Comparison of ENCODE assay signal across 10 cellular contexts in the genomic region with DNA sequence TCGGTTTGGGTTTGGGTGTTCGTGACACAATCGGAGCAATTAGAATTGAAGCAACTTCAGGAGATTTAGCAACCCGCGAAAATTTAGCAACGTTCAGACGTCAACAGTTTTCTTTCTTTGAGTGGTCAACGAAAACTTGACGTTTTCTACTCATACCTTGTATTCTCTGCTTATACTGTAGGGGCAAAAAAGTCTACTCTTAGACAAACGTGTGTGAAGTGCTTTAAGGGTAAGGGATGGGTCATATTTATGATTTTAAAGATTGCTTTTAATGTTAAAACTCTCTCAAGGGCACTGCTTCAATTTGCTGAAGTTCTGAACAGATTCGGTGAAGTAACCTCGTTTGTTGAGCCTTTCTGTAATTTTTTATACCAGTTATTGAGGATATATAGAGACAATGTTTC. TPM values are rescaled to one million over a fixed set of nuclear protein-coding genes. Genes with fewer than 3 reads are reported as not detected.
DNase-seq lines count a peak whose midpoint lies in the region; ATAC-seq and TF ChIP-seq lines count a peak whose summit lies in the region.
"Had no signal": no experiment of that assay in that cellular context is flagged by ENCODE, and none has a peak within 500 bp of the region (broad histone marks: within the 10 kb centered on the region; RNA-seq: fewer than 3 reads in every experiment).

No MANE protein-coding gene starts in this region.

- H3K9me2 ChIP-seq in PC-3 (replicated peaks; ENCODE audit: low read length), result no peaks in the 10 kb centered on the region

- peak overlapping the region; percentile 35 for H3K4me3 Mint-ChIP-seq in activated naive CD4-positive, alpha-beta T cell treated with anti-CD3 and anti-CD28 coated beads, Interleukin-2, amount 10 ng/mL, durations not matched to agents 7 days and 5 days
- H3K4me3 Mint-ChIP-seq in glutamatergic neuron (ENCODE audit: unreplicated experiment), result peak overlapping the region; percentile 78

- no peak for ATAC-seq in activated naive CD4-positive, alpha-beta T cell treated with anti-CD3 and anti-CD28 coated beads, Interleukin-2, amount 50 U/mL, for 72 hours
- ATAC-seq in PC-3 (peak; percentile 38), HG02852 (IDR thresholded peaks at IDR 0.05; ENCODE audit: unreplicated experiment) (no peak), GM18520 (IDR thresholded peaks at IDR 0.05; ENCODE audit: unreplicated experiment) (no peak)

- H3K4me1 ChIP-seq in PC-3 (ENCODE audit: insufficient read depth, low read length), result no peaks in the 10 kb centered on the region
- H3K4me1 ChIP-seq in suprapubic skin, result peaks cover 46% of the 10 kb centered on the region
- H3K4me1 ChIP-seq: BE2C had no signal

- peak overlapping the region; percentile 27; the same call in 1 of the 2 replicates for H3K9ac ChIP-seq in PC-3 (ENCODE audit: low read length)

- no peak for DNase-seq in activated naive CD4-positive, alpha-beta T cell treated with anti-CD3 and anti-CD28 coated beads, Interleukin-2, amount 10 ng/mL, durations not matched to agents 7 days and 5 days
- DNase-seq in activated naive CD4-positive, alpha-beta T cell treated with anti-CD3 and anti-CD28 coated beads, Interleukin-2, amount 50 U/mL, for 72 hours (ENCODE audit: low spot score in 2 of 2), result no peak
- DNase-seq in PC-3 (peak; percentile 25), glutamatergic neuron (no peak), suprapubic skin (ENCODE audit: low spot score in 2 of 2) (no peak), OCI-M2 (lab: John Stamatoyannopoulos, UW; ENCODE audit: unreplicated experiment) (no peak)
- DNase-seq: BE2C; stimulated activated naive CD4-positive, alpha-beta T cell had no signal

- no TSS peak for BruUV-seq in PC-3 (replicated peaks; lab: Mats Ljungman, UMichigan)

- no peaks in the 10 kb centered on the region for H4K20me1 ChIP-seq in PC-3 (ENCODE audit: low read length)

- POLR2A ChIA-PET in PC-3 (lab: Charles Lee; ENCODE audit: unreplicated experiment), result no interaction called here

- peak overlapping the region; percentile 82 for H2AFZ ChIP-seq in PC-3 (ENCODE audit: low read length)

- H3K4me3 ChIP-seq in PC-3 (ENCODE audit: low read length), result peak overlapping the region; percentile 61
- peak overlapping the region; percentile 51 for H3K4me3 ChIP-seq in suprapubic skin

- no peaks in the 10 kb centered on the region for H3K79me2 ChIP-seq in PC-3 (ENCODE audit: low read length)

- H3K27me3 Mint-ChIP-seq in activated naive CD4-positive, alpha-beta T cell treated with anti-CD3 and anti-CD28 coated beads, Interleukin-2, amount 10 ng/mL, durations not matched to agents 7 days and 5 days, result peaks cover 66% of the 10 kb centered on the region
- H3K27me3 Mint-ChIP-seq in glutamatergic neuron (ENCODE audit: unreplicated experiment), result peaks cover 34% of the 10 kb centered on the region

- intact Hi-C loops in PC-3 (cut with micrococcal nuclease), result no loop called here

- peaks cover 14% of the 10 kb centered on the region for H3K36me3 Mint-ChIP-seq in activated naive CD4-positive, alpha-beta T cell treated with anti-CD3 and anti-CD28 coated beads, Interleukin-2, amount 10 ng/mL, durations not matched to agents 7 days and 5 days
- peaks cover 17 to 36% of the 10 kb centered on the region in 2 donors for H3K36me3 Mint-ChIP-seq in activated naive CD4-positive, alpha-beta T cell treated with anti-CD3 and anti-CD28 coated beads, Interleukin-2, amount 50 U/mL, for 72 hours
- peaks cover 4% of the 10 kb centered on the region for H3K36me3 Mint-ChIP-seq in glutamatergic neuron (ENCODE audit: unreplicated experiment)

- 16% methylated on average over 12 of the region's 12 CpGs for WGBS in suprapubic skin

- no peak for TF ChIP-seq EP300 in suprapubic skin (IDR thresholded peaks at IDR 0.05)

- no peaks in the 10 kb centered on the region for H3K9me3 Mint-ChIP-seq in activated naive CD4-positive, alpha-beta T cell treated with anti-CD3 and anti-CD28 coated beads, Interleukin-2, amount 10 ng/mL, durations not matched to agents 7 days and 5 days
- H3K9me3 Mint-ChIP-seq in activated naive CD4-positive, alpha-beta T cell treated with anti-CD3 and anti-CD28 coated beads, Interleukin-2, amount 50 U/mL, for 72 hours, result peaks cover 0 to 3% of the 10 kb centered on the region in 2 donors
- H3K9me3 Mint-ChIP-seq in glutamatergic neuron (ENCODE audit: unreplicated experiment), result peaks cover 14% of the 10 kb centered on the region

- TF ChIP-seq CTCF in PC-3 (conservative IDR thresholded peaks at IDR 0.05; ENCODE audit: low read depth, low read length) (no peak), glutamatergic neuron (IDR thresholded peaks at IDR 0.05; ENCODE audit: partially characterized antibody, unreplicated experiment) (no peak), suprapubic skin (IDR thresholded peaks at IDR 0.05) (no peak)

- no peaks in the 10 kb centered on the region for H3K27me3 ChIP-seq in PC-3 (ENCODE audit: low read length)
- H3K27me3 ChIP-seq in suprapubic skin, result peaks cover 97% of the 10 kb centered on the region

- H3K27ac Mint-ChIP-seq in activated naive CD4-positive, alpha-beta T cell treated with anti-CD3 and anti-CD28 coated beads, Interleukin-2, amount 10 ng/mL, durations not matched to agents 7 days and 5 days, result no peak overlapping the region
- peak overlapping the region in 1 of 2 donors; percentile 68 for H3K27ac Mint-ChIP-seq in activated naive CD4-positive, alpha-beta T cell treated with anti-CD3 and anti-CD28 coated beads, Interleukin-2, amount 50 U/mL, for 72 hours
- peak overlapping the region; percentile 55 for H3K27ac Mint-ChIP-seq in glutamatergic neuron (ENCODE audit: unreplicated experiment)

- no peaks in the 10 kb centered on the region for H3F3A ChIP-seq in PC-3 (ENCODE audit: low read length, unreplicated experiment)

- peaks cover 38% of the 10 kb centered on the region for H3K4me1 Mint-ChIP-seq in activated naive CD4-positive, alpha-beta T cell treated with anti-CD3 and anti-CD28 coated beads, Interleukin-2, amount 10 ng/mL, durations not matched to agents 7 days and 5 days
- H3K4me1 Mint-ChIP-seq in glutamatergic neuron (ENCODE audit: low read depth, unreplicated experiment), result peaks cover 16% of the 10 kb centered on the region

- H3K27ac ChIP-seq in PC-3 (ENCODE audit: low read length) (no peak overlapping the region), suprapubic skin (peak overlapping the region; percentile 47)

- H3K36me3 ChIP-seq in PC-3 (ENCODE audit: low read depth, low read length), result no peaks in the 10 kb centered on the region
- H3K36me3 ChIP-seq in suprapubic skin, result peaks cover 14% of the 10 kb centered on the region
- H3K36me3 ChIP-seq: BE2C had no signal

- peak overlapping the region; percentile 83 for H3K4me2 ChIP-seq in PC-3 (ENCODE audit: low read length)

- CTCF ChIA-PET in activated naive CD4-positive, alpha-beta T cell treated with anti-CD3 and anti-CD28 coated beads, Interleukin-2, amount 10 ng/mL, durations not matched to agents 7 days and 5 days (lab: Charles Lee), result no interaction called here
- CTCF ChIA-PET in PC-3 (lab: Charles Lee), result interaction anchor here (0.6 kb wide), 2 partner anchors 204 to 365 kb away, joined by 4 to 6 read pairs; no protein-coding TSS in a partner anchor

- H3K9me3 ChIP-seq in PC-3 (ENCODE audit: low read length), result no peaks in the 10 kb centered on the region
- H3K9me3 ChIP-seq in suprapubic skin, result no peaks in the 10 kb centered on the region
- H3K9me3 ChIP-seq: BE2C had no signal

- TF ChIP-seq POLR2A in suprapubic skin (IDR thresholded peaks at IDR 0.05), result no peak

RNA-seq across cellular contexts. Expression of a gene that starts 9.5 kb away (rescaled TPM):
- total RNA-seq in activated naive CD4-positive, alpha-beta T cell treated with anti-CD3 and anti-CD28 coated beads, Interleukin-2, amount 50 U/mL, for 72 hours, result not detected
- total RNA-seq in PC-3 (2014; rRNA removed), result 2.3 and 2.9 TPM in 2 replicates
- 0.15 TPM for total RNA-seq in glutamatergic neuron (ENCODE audit: unreplicated experiment)
- total RNA-seq in suprapubic skin, result 10 to 100 TPM in 2 of 4 donors, 1 to 10 TPM in 2; 6.6 to 19.7 (median 10.9) TPM
